ENCODE assay signal across 8 cellular contexts in genomic region chr2:218711550-218711929, GRCh38. TPM values are rescaled to one million over a fixed set of nuclear protein-coding genes. Genes with fewer than 3 reads are reported as not detected.
DNase-seq lines count a peak whose midpoint lies in the region; ATAC-seq, FAIRE-seq and TF ChIP-seq lines count a peak whose summit lies in the region.

No MANE protein-coding gene starts in this region.

- no peaks in the 10 kb centered on the region for H3K36me3 ChIP-seq in pancreas

- no peak for TF ChIP-seq CTCF in GM12865 (IDR thresholded peaks at IDR 0.05; ENCODE audit: insufficient read depth, low read depth, low read length, missing control alignments)
- TF ChIP-seq CTCF in epithelial cell of proximal tubule (conservative IDR thresholded peaks at IDR 0.05; ENCODE audit: low read depth, low read length) = no peak
- TF ChIP-seq CTCF in pancreas (IDR thresholded peaks at IDR 0.05) = no peak

- H3K27me3 ChIP-seq in pancreas = no peaks in the 10 kb centered on the region

- peaks cover 0 to 6% (median 0%) of the 10 kb centered on the region in 3 donors for H3K4me1 ChIP-seq in pancreas

- no peak for FAIRE-seq in pancreas (lab: Jason Lieb, UNC)

- DNase-seq in GM12865 (ENCODE audit: low read depth) (no peak), epithelial cell of proximal tubule (ENCODE audit: low read depth) (peak; percentile 45), pancreas (no peak), HK-2 (ENCODE audit: unreplicated experiment) (no peak), SIG-M5 (lab: John Stamatoyannopoulos, UW) (no peak)
- DNase-seq in stimulated activated CD4-positive, alpha-beta T cell treated with anti-CD3 and anti-CD28 coated beads, Interleukin-4, amount 100 ng/mL, for 4 hours = no peak
- DNase-seq in stimulated activated CD4-positive, alpha-beta T cell treated with anti-CD3 and anti-CD28 coated beads, Interleukin-15, amount 100 ng/mL, for 24 hours = no peak

- WGBS in pancreas, 2 donors = 1 to 6% methylated on average over 5 of the region's 5 CpGs

- ATAC-seq in pancreas = peak; percentile 20 to 43 (median 22)

- H3K4me3 ChIP-seq in GM12865 (ENCODE audit: low read depth, low read length) (peak overlapping the region; percentile 99), epithelial cell of proximal tubule (ENCODE audit: low read depth, low read length) (peak overlapping the region; percentile 96), pancreas (peak overlapping the region; percentile 49 to 93 (median 76))

- no peaks in the 10 kb centered on the region for H3K9me3 ChIP-seq in pancreas

- intact Hi-C loops in pancreas (cut with DNase I) = no loop called here

- peak overlapping the region in 3 of 4 donors; percentile 87 to 94 (median 91) for H3K27ac ChIP-seq in pancreas

TF ChIP-seq in PFSK-1, 5 proteins besides CTCF, POLR2A, EP300 and RAD21:
- TF ChIP-seq REST (IDR thresholded peaks at IDR 0.05; ENCODE audit: insufficient read depth in 1 of 2, low read depth in 2 of 2, low read length in 2 of 2) (no peak), TAF1 (IDR thresholded peaks at IDR 0.05; ENCODE audit: borderline replicate concordance, insufficient read depth, low read length) (0 out of 2 replicates have a peak, but pooled peaks have one; percentile 19)

RNA-seq across cellular contexts. Expression of gene TTLL4, which starts 0.9 kb away (rescaled TPM):
- 16.9 TPM for polyA plus RNA-seq in PFSK-1 (2012; ENCODE audit: insufficient read length, low read depth)
- 20.5 and 37.0 TPM in 2 replicates for total RNA-seq in epithelial cell of proximal tubule
- total RNA-seq in pancreas = 10 to 100 TPM; 12.0 to 25.3 (median 13.6) TPM
- 10 to 100 TPM; 23.7 to 23.9 TPM for polyA plus RNA-seq in pancreas

RNA-seq across cellular contexts. Expression of gene STK36, which starts 39.7 kb away (rescaled TPM):
- polyA plus RNA-seq in PFSK-1 (2012; ENCODE audit: insufficient read length, low read depth) = 10.9 TPM
- total RNA-seq in epithelial cell of proximal tubule (9.7 and 16.0 TPM in 2 replicates), pancreas (10 to 100 TPM in 5 of 6 donors, 1 to 10 TPM in 1; 8.3 to 40.8 (median 18.1) TPM)
- 10 to 100 TPM; 54.0 TPM for polyA plus RNA-seq in pancreas

RNA-seq across cellular contexts. Expression of gene RNF25, which starts 39.7 kb away (rescaled TPM):
- polyA plus RNA-seq in PFSK-1 (2012; ENCODE audit: insufficient read length, low read depth) = 31.0 TPM
- 23.1 and 32.6 TPM in 2 replicates for total RNA-seq in epithelial cell of proximal tubule
- 10 to 100 TPM in 2 of 6 donors, 1 to 10 TPM in 4; 4.5 to 10.2 (median 7.9) TPM for total RNA-seq in pancreas
- 10 to 100 TPM; 18.1 to 28.8 TPM for polyA plus RNA-seq in pancreas

RNA-seq across cellular contexts. Expression of gene BCS1L, which starts 52.1 kb away (rescaled TPM):
- polyA plus RNA-seq in PFSK-1 (2012; ENCODE audit: insufficient read length, low read depth) = 42.3 TPM
- total RNA-seq in epithelial cell of proximal tubule (38.2 and 62.1 TPM in 2 replicates), pancreas (10 to 100 TPM; 16.3 to 34.1 (median 23.1) TPM)
- 100 to 1,000 TPM in 1 of 2 donors, 10 to 100 TPM in 1; 84.2 to 110 TPM for polyA plus RNA-seq in pancreas

RNA-seq across cellular contexts. Expression of gene ZNF142, which starts 52.1 kb away (rescaled TPM):
- 11.5 TPM for polyA plus RNA-seq in PFSK-1 (2012; ENCODE audit: insufficient read length, low read depth)
- total RNA-seq in epithelial cell of proximal tubule = 16.0 and 17.6 TPM in 2 replicates
- total RNA-seq in pancreas = 10 to 100 TPM in 3 of 6 donors, 1 to 10 TPM in 3; 8.6 to 16.7 (median 9.9) TPM
- 10 to 100 TPM in 1 of 2 donors, 1 to 10 TPM in 1; 7.9 to 13.8 TPM for polyA plus RNA-seq in pancreas
